ENCODE assay signal across 31 cellular contexts in the genomic region with DNA sequence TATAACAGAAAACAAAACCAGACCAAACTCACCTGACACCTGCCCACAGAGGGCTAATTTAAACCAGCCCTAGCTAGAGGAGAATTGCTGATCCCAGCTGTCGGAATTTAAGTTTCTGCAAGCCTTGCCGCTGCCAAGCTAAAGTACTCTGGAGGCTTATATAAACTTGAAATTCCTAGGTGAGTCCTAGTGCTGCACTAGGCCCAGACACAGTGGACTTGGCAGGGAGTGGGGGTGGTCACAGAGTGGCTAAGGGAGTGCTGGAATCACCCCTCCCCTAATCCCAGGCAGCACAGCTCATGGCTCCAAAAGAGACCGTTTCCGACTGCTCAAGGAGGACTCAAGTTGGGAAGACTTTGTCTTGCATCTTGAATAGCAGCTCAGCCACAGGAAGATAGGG. TPM values are rescaled to one million over a fixed set of nuclear protein-coding genes. Genes with fewer than 3 reads are reported as not detected.
"Had no signal": no experiment of that assay in that cellular context is flagged by ENCODE, and none has a peak within 500 bp of the region (broad histone marks: within the 10 kb centered on the region; RNA-seq: fewer than 3 reads in every experiment).

No MANE protein-coding gene starts in this region.

- H3K4me1 ChIP-seq: esophagus squamous epithelium, gastrocnemius medialis, heart right ventricle, left lung, lower lobe of right lung had no signal

- H3K27me3 ChIP-seq: dorsolateral prefrontal cortex, gastrocnemius medialis, left lung had no signal

- H3K9me3 ChIP-seq: esophagus squamous epithelium, gastrocnemius medialis, lower lobe of right lung, mucosa of descending colon had no signal

- H3K27ac Mint-ChIP-seq: effector memory CD8-positive, alpha-beta T cell; endodermal cell; mesothelial cell of epicardium; naive B cell had no signal

- H3K4me3 ChIP-seq: coronary artery, dorsolateral prefrontal cortex, esophagus squamous epithelium, gastrocnemius medialis, heart right ventricle, left lung, lower lobe of right lung, mucosa of descending colon had no signal

- H3K36me3 Mint-ChIP-seq: mesothelial cell of epicardium, naive B cell had no signal

- H3K4me1 Mint-ChIP-seq: endodermal cell, mesothelial cell of epicardium, naive B cell had no signal

- H3K36me3 ChIP-seq: esophagus squamous epithelium, gastrocnemius medialis, heart right ventricle, left lung, lower lobe of right lung had no signal

- H3K9me3 Mint-ChIP-seq: endodermal cell had no signal

- DNase-seq: dermis blood vessel endothelial cell; dorsolateral prefrontal cortex; effector CD8-positive, alpha-beta T cell; effector memory CD8-positive, alpha-beta T cell; endodermal cell; erythroblast; esophagus squamous epithelium; foreskin fibroblast; foreskin melanocyte; gastrocnemius medialis; glutamatergic neuron; head of caudate nucleus; heart right ventricle; hippocampal formation; left cardiac atrium; left lung; left ventricle myocardium superior; lower lobe of right lung; mesenchymal stem cell; mucosa of descending colon; naive B cell had no signal

- H3K27ac ChIP-seq: coronary artery, dorsolateral prefrontal cortex, epithelial cell of prostate, esophagus squamous epithelium, gastrocnemius medialis, heart right ventricle, left lung, lower lobe of right lung had no signal

- H3K4me3 Mint-ChIP-seq: effector memory CD8-positive, alpha-beta T cell; endodermal cell; mesothelial cell of epicardium had no signal

RNA-seq across cellular contexts. Expression of a gene that starts 17.6 kb away (rescaled TPM):
- total RNA-seq: dermis blood vessel endothelial cell, dorsolateral prefrontal cortex, endodermal cell, esophagus mucosa, esophagus squamous epithelium, gastrocnemius medialis, glomerular endothelial cell, heart right ventricle, kidney epithelial cell, left cardiac atrium, left lung, left ventricle myocardium superior, lower leg skin, lower lobe of right lung, lung microvascular endothelial cell, mesenteric fat pad, mesothelial cell of epicardium, mucosa of descending colon, myocyte had no signal
